ENCODE assay signal across 17 cellular contexts in the genomic region with DNA sequence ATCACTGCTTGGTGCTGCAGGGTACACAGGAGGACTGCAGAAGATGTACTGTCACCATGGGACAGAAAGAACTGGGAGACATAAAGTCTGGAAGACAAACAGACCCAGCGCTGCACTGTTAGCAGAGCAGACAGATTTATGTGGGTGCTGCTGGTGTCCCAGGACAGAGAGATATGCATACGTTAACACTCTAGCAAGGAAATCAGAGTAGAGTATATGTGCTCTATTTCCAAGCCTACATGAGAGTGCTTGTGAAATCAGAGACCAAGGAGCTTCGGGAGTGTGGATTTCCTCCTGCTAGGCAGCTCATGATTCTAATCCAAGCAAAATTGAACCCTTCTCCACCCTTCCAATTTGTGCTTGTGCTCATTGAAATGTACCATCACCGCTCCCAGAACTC.
DNase-seq lines count a peak whose midpoint lies in the region; ATAC-seq and TF ChIP-seq lines count a peak whose summit lies in the region.
"Had no signal": no experiment of that assay in that cellular context is flagged by ENCODE, and none has a peak within 500 bp of the region (broad histone marks: within the 10 kb centered on the region; RNA-seq: fewer than 3 reads in every experiment).

No MANE protein-coding gene starts in this region.

- TF ChIP-seq EP300 in esophagus muscularis mucosa (IDR thresholded peaks at IDR 0.05), result no peak

- H3K4me3 ChIP-seq in SK-N-MC, result peak overlapping the region; percentile 39
- no peak overlapping the region for H3K4me3 ChIP-seq in esophagus muscularis mucosa
- H3K4me3 ChIP-seq: BLaER1 treated with 17β-estradiol and CSF1 and Interleukin-3, amounts not matched to agents 10 nM and 100 nM had no signal

- H3K36me3 ChIP-seq in SK-N-MC (ENCODE audit: insufficient read depth, low read length) (no peaks in the 10 kb centered on the region), esophagus muscularis mucosa (no peaks in the 10 kb centered on the region)
- H3K36me3 ChIP-seq: BLaER1 treated with 17β-estradiol and CSF1 and Interleukin-3, amounts not matched to agents 10 nM and 100 nM had no signal

- H3K27ac Mint-ChIP-seq in stimulated activated memory B cell treated with anti-CD40 and anti-IgM and Interleukin-4, amounts not matched to agents 10 μg/mL and 1 μg/mL and 100 μg/mL, for 72 hours, result no peak overlapping the region
- H3K27ac Mint-ChIP-seq: B cell; CD4-positive, alpha-beta T cell; CD8-positive, alpha-beta T cell had no signal

- WGBS in esophagus muscularis mucosa, result 81% methylated on average over 4 of the region's 4 CpGs

- peaks cover 0 to 17% (median 4%) of the 10 kb centered on the region in 4 donors for H3K27me3 ChIP-seq in esophagus muscularis mucosa

- H3K4me1 ChIP-seq in esophagus muscularis mucosa, result peaks cover 0 to 6% (median 4%) of the 10 kb centered on the region in 4 donors
- H3K4me1 ChIP-seq: Caco-2 had no signal

- ATAC-seq in stimulated activated memory B cell treated with anti-CD40 and anti-IgM and Interleukin-4, amounts not matched to agents 10 μg/mL and 1 μg/mL and 100 μg/mL, for 72 hours, result peak; percentile 31
- ATAC-seq: CD8-positive, alpha-beta T cell had no signal

- no peak for TF ChIP-seq CTCF in esophagus muscularis mucosa (IDR thresholded peaks at IDR 0.05)

- no peak for TF ChIP-seq POLR2A in esophagus muscularis mucosa (IDR thresholded peaks at IDR 0.05; ENCODE audit: low read depth)

- H3K4me1 Mint-ChIP-seq in stimulated activated memory B cell treated with anti-CD40 and anti-IgM and Interleukin-4, amounts not matched to agents 10 μg/mL and 1 μg/mL and 100 μg/mL, for 72 hours, result no peaks in the 10 kb centered on the region

- H3K36me3 Mint-ChIP-seq in stimulated activated memory B cell treated with anti-CD40 and anti-IgM and Interleukin-4, amounts not matched to agents 10 μg/mL and 1 μg/mL and 100 μg/mL, for 72 hours, result no peaks in the 10 kb centered on the region
- H3K36me3 Mint-ChIP-seq: CD8-positive, alpha-beta T cell had no signal

- H3K27me3 Mint-ChIP-seq in stimulated activated memory B cell treated with anti-CD40 and anti-IgM and Interleukin-4, amounts not matched to agents 10 μg/mL and 1 μg/mL and 100 μg/mL, for 72 hours, result peaks cover 8% of the 10 kb centered on the region
- H3K27me3 Mint-ChIP-seq: CD4-positive, alpha-beta T cell had no signal

- peak overlapping the region; percentile 86 for H3K9ac ChIP-seq in SK-N-MC (ENCODE audit: insufficient read length)
- H3K9ac ChIP-seq: BLaER1 treated with 17β-estradiol and CSF1 and Interleukin-3, amounts not matched to agents 10 nM and 100 nM had no signal

- H3K9me3 Mint-ChIP-seq in stimulated activated memory B cell treated with anti-CD40 and anti-IgM and Interleukin-4, amounts not matched to agents 10 μg/mL and 1 μg/mL and 100 μg/mL, for 72 hours, result no peaks in the 10 kb centered on the region
- H3K9me3 Mint-ChIP-seq: CD4-positive, alpha-beta T cell; CD8-positive, alpha-beta T cell had no signal

- H3K27ac ChIP-seq in SK-N-MC (peak overlapping the region; percentile 100), esophagus muscularis mucosa (replicated peaks in 1 of 4) (no peak overlapping the region), substantia nigra (ENCODE audit: low read depth, low read length, poor library complexity, severe bottlenecking) (no peak overlapping the region)
- H3K27ac ChIP-seq: BLaER1 treated with 17β-estradiol and CSF1 and Interleukin-3, amounts not matched to agents 10 nM and 100 nM; C4-2B had no signal

- no peaks in the 10 kb centered on the region for H3K9me3 ChIP-seq in SK-N-MC (ENCODE audit: low read depth, low read length)
- H3K9me3 ChIP-seq in esophagus muscularis mucosa, result no peaks in the 10 kb centered on the region
- H3K9me3 ChIP-seq: Caco-2 had no signal

- intact Hi-C loops in esophagus muscularis mucosa (cut with DNase I), result no loop called here

- H3K4me3 Mint-ChIP-seq in stimulated activated memory B cell treated with anti-CD40 and anti-IgM and Interleukin-4, amounts not matched to agents 10 μg/mL and 1 μg/mL and 100 μg/mL, for 72 hours, result no peak overlapping the region
- H3K4me3 Mint-ChIP-seq: B cell; CD4-positive, alpha-beta T cell; CD8-positive, alpha-beta T cell had no signal

- DNase-seq in SK-N-MC (ENCODE audit: low read depth, low spot score), result no peak
- peak; percentile 66 for DNase-seq in esophagus muscularis mucosa (ENCODE audit: extremely low spot score)
- no peak for DNase-seq in NCI-H1694 (lab: John Stamatoyannopoulos, UW)
- DNase-seq in amniotic stem cell (lab: John Stamatoyannopoulos, UW), result no peak
- DNase-seq in substantia nigra (lab: John Stamatoyannopoulos, UW), result no peak
- DNase-seq: 8988T; AML-193; Caco-2; Calu3; CD4-positive, alpha-beta T cell; CD8-positive, alpha-beta T cell; DMS79 treated with DMSO at 0.1 percent for 48 hours; GF-D8 had no signal
